8 cellular contexts compared by ENCODE assay signal in the genomic region with DNA sequence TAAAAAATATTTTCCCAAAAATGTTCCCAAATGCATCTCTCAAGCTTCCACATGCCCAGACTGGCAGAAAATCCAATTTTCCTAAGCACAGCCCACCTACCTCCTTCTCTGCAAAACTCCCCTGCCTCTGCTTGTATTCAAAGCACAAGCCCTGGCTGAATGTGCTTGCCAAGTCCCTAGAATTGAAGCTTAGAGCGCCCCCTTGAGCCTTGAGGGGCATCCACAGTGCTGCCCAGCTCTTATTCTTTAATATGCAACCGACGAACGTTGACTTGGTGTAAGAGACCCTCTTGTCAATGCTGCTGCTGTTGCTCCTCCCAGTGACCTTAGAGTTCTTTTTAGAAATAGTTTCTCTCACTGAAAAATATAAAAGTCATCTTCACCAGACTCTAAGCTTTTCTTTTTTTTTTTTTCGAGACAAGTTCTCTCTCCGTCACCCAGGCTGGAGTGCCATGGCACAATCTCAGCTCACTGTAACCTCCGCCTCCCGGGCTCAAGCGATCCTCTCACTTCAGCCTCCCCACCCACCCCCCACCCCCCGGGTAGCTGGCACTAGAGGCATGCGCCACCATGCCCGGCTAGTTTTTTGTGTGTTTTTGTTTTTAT.
DNase-seq lines count a peak whose midpoint lies in the region; ATAC-seq and TF ChIP-seq lines count a peak whose summit lies in the region.

No MANE protein-coding gene starts in this region.

- WGBS in psoas muscle, 3 donors = 50 to 56% (median 53%) methylated on average over 12 of the region's 12 CpGs

- H3K4me1 ChIP-seq in psoas muscle (no peaks in the 10 kb centered on the region), vagina (no peaks in the 10 kb centered on the region)

- no peak overlapping the region for H2AFZ ChIP-seq in SU-DHL-6 (ENCODE audit: low read depth, low read length, severe bottlenecking)

- peak; percentile 74 to 87 (median 85) for ATAC-seq in psoas muscle

- H3K36me3 ChIP-seq in SU-DHL-6 (ENCODE audit: low read length) (no peaks in the 10 kb centered on the region), psoas muscle (ENCODE audit: insufficient read depth in 1 of 2, low read depth in 1 of 2) (no peaks in the 10 kb centered on the region), vagina (no peaks in the 10 kb centered on the region)

- H3K9me2 ChIP-seq in SU-DHL-6 (replicated peaks; ENCODE audit: insufficient read depth, low read length) = no peaks in the 10 kb centered on the region

- H3K27me3 ChIP-seq in SU-DHL-6 (ENCODE audit: low read length) = no peaks in the 10 kb centered on the region
- H3K27me3 ChIP-seq in psoas muscle (ENCODE audit: insufficient read depth in 3 of 3, low read length in 2 of 3) = no peaks in the 10 kb centered on the region
- H3K27me3 ChIP-seq in vagina = no peaks in the 10 kb centered on the region

- no peaks in the 10 kb centered on the region for H3K79me2 ChIP-seq in SU-DHL-6 (ENCODE audit: insufficient read depth, low read length)

- no peaks in the 10 kb centered on the region for H3K9me3 ChIP-seq in SU-DHL-6 (ENCODE audit: insufficient read depth, low read length)
- H3K9me3 ChIP-seq in psoas muscle = no peaks in the 10 kb centered on the region
- H3K9me3 ChIP-seq in vagina = no peaks in the 10 kb centered on the region

- TF ChIP-seq POLR2A in NB4 (IDR thresholded peaks at IDR 0.05; ENCODE audit: extremely low read depth, insufficient read length) (no peak), vagina (IDR thresholded peaks at IDR 0.05) (no peak)

- no peaks in the 10 kb centered on the region for H3F3A ChIP-seq in SU-DHL-6 (ENCODE audit: insufficient read depth)

- no peak overlapping the region for H3K4me2 ChIP-seq in SU-DHL-6 (ENCODE audit: low read depth, low read length, poor library complexity, severe bottlenecking)

- DNase-seq in NCI-H1417 (lab: John Stamatoyannopoulos, UW) = peak; percentile 20 to 85 (median 62)
- no peak for DNase-seq in NCI-H1417 treated with DMSO at 0.1 percent for 48 hours (lab: John Stamatoyannopoulos, UW)
- DNase-seq in NB4 (ENCODE audit: low read depth) = peak; percentile 89
- peak; percentile 55 for DNase-seq in activated naive CD8-positive, alpha-beta T cell treated with anti-CD3 and anti-CD28 coated beads, Interleukin-2, amount 50 U/mL, for 16 hours (ENCODE audit: low read depth, low spot score)
- peak; percentile 78 for DNase-seq in cardiac septum (ENCODE audit: low spot score)
- peak; percentile 53 to 71 for DNase-seq in psoas muscle
- no peak for DNase-seq in vagina (ENCODE audit: extremely low spot score in 2 of 2)

- intact Hi-C loops in cardiac septum (cut with DNase I) = loop anchor here (5.0 kb wide), 2 partner anchors 131 to 181 kb away; no protein-coding TSS in a partner anchor
- intact Hi-C loops in psoas muscle (cut with DNase I) = loop anchor here in 1 of 2 donors (5.0 kb wide), 1 partner anchor 131 kb away; no protein-coding TSS in a partner anchor
- intact Hi-C loops in vagina (cut with DNase I) = no loop called here

- H3K4me3 ChIP-seq in NB4 (ENCODE audit: low read depth, low read length) (no peak overlapping the region), SU-DHL-6 (ENCODE audit: insufficient read depth, low read length, poor library complexity, severe bottlenecking) (no peak overlapping the region), psoas muscle (no peak overlapping the region), vagina (no peak overlapping the region)

- TF ChIP-seq CTCF in NB4 (IDR thresholded peaks at IDR 0.05; ENCODE audit: low read depth, low read length) (peak; percentile 76), SU-DHL-6 (IDR thresholded peaks at IDR 0.05; ENCODE audit: insufficient read depth, low read length, poor library complexity, severe bottlenecking) (peak; percentile 37), psoas muscle (IDR thresholded peaks at IDR 0.05) (peak; percentile 77), vagina (IDR thresholded peaks at IDR 0.05) (peak; percentile 37 to 83 (median 63))

- H4K20me1 ChIP-seq in SU-DHL-6 (ENCODE audit: low read depth, low read length) = no peaks in the 10 kb centered on the region

- H3K27ac ChIP-seq in SU-DHL-6 (ENCODE audit: low read depth, low read length) (no peak overlapping the region), psoas muscle (no peak overlapping the region), vagina (no peak overlapping the region)

- H3K9ac ChIP-seq in SU-DHL-6 (ENCODE audit: low read length) = no peak overlapping the region

Comparison
In these comparisons a context has a peak if more than half of its experiments do, and no peak if none do; other contexts are left out.
1. DNase-seq: peak in NCI-H1417 (3 of 3), NB4 (single experiment), activated naive CD8-positive, alpha-beta T cell treated with anti-CD3 and anti-CD28 coated beads, Interleukin-2, amount 50 U/mL, for 16 hours (single experiment), cardiac septum (single experiment) and psoas muscle (2 of 2); none in NCI-H1417 treated with DMSO at 0.1 percent for 48 hours (single experiment) and vagina (0 of 2).
2. Peak in every context shown above with its lines, with median percentiles within 50 percentile points of each other: CTCF ChIP-seq.